ENCODE assay signal across 16 cellular contexts in genomic region chr4:54677416-54677815, GRCh38. TPM values are rescaled to one million over a fixed set of nuclear protein-coding genes. Genes with fewer than 3 reads are reported as not detected.
DNase-seq lines count a peak whose midpoint lies in the region; TF ChIP-seq lines count a peak whose summit lies in the region.
"Had no signal": no experiment of that assay in that cellular context is flagged by ENCODE, and none has a peak within 500 bp of the region (broad histone marks: within the 10 kb centered on the region; RNA-seq: fewer than 3 reads in every experiment).

No MANE protein-coding gene starts in this region.

- no peak overlapping the region for H3K4me3 ChIP-seq in endodermal cell (ENCODE audit: low read length)
- H3K4me3 ChIP-seq: SJCRH30 had no signal

- DNase-seq in OCI-M1 (lab: John Stamatoyannopoulos, UW), result peak; percentile 39
- peak; percentile 69 for DNase-seq in endodermal cell
- no peak for DNase-seq in progenitor cell of endocrine pancreas (ENCODE audit: low spot score, unreplicated experiment)
- DNase-seq in type B pancreatic cell (ENCODE audit: extremely low spot score, unreplicated experiment), result no peak
- no peak for DNase-seq in NCI-H345 (lab: John Stamatoyannopoulos, UW)
- no peak for DNase-seq in GOT3 (lab: John Stamatoyannopoulos, UW)
- DNase-seq: Karpas-422; NCI-H1105; NCI-H187; NCI-H446; NK-92 treated with Interleukin-12 subunit alpha and Interleukin-12 subunit beta, amount 100 ng/mL, for 24 hours; PC-3; SJCRH30; SW 1271 had no signal

- no peak overlapping the region for H3K4me3 Mint-ChIP-seq in endodermal cell
- no peak overlapping the region for H3K4me3 Mint-ChIP-seq in progenitor cell of endocrine pancreas (ENCODE audit: low read depth)
- H3K4me3 Mint-ChIP-seq in type B pancreatic cell, result no peak overlapping the region
- H3K4me3 Mint-ChIP-seq: CD14-positive monocyte had no signal

- 92% methylated on average over 3 of the region's 3 CpGs; no CpG with 5 or more reads in 1 of the 2 experiments for WGBS in endodermal cell (ENCODE audit: insufficient coverage in 1 of 2, insufficient read length in 1 of 2), 2 experiments

- no peak overlapping the region for H3K9ac ChIP-seq in endodermal cell (ENCODE audit: extremely low read depth, low read length, poor library complexity, severe bottlenecking)

- H3K27me3 Mint-ChIP-seq in endodermal cell (ENCODE audit: insufficient read depth), result no peaks in the 10 kb centered on the region
- no peaks in the 10 kb centered on the region for H3K27me3 Mint-ChIP-seq in progenitor cell of endocrine pancreas
- no peaks in the 10 kb centered on the region for H3K27me3 Mint-ChIP-seq in type B pancreatic cell

- no peak overlapping the region for H3K27ac ChIP-seq in endodermal cell (ENCODE audit: low read depth, low read length)
- H3K27ac ChIP-seq: SJCRH30 had no signal

- peaks cover 32% of the 10 kb centered on the region for H3K36me3 Mint-ChIP-seq in endodermal cell (ENCODE audit: low read depth)
- H3K36me3 Mint-ChIP-seq in progenitor cell of endocrine pancreas (ENCODE audit: insufficient read depth), result peaks cover 5% of the 10 kb centered on the region
- no peaks in the 10 kb centered on the region for H3K36me3 Mint-ChIP-seq in type B pancreatic cell
- H3K36me3 Mint-ChIP-seq: CD14-positive monocyte had no signal

- 0 out of 3 replicates have a peak, but pooled peaks have one; percentile 8 for TF ChIP-seq CTCF in GM12872 (IDR thresholded peaks at IDR 0.05; ENCODE audit: insufficient read depth, low read depth, low read length)
- peak; percentile 75 for TF ChIP-seq CTCF in endodermal cell (conservative IDR thresholded peaks at IDR 0.05)
- peak; percentile 23 for TF ChIP-seq CTCF in progenitor cell of endocrine pancreas (IDR thresholded peaks at IDR 0.05; ENCODE audit: unreplicated experiment)
- TF ChIP-seq CTCF in type B pancreatic cell (conservative IDR thresholded peaks at IDR 0.05), result no peak

- H3K27ac Mint-ChIP-seq in endodermal cell (no peak overlapping the region), progenitor cell of endocrine pancreas (no peak overlapping the region), type B pancreatic cell (no peak overlapping the region)
- H3K27ac Mint-ChIP-seq: CD14-positive monocyte had no signal

- peaks cover 25% of the 10 kb centered on the region for H3K4me1 ChIP-seq in endodermal cell (ENCODE audit: control insufficient read depth, insufficient read depth, low read length)
- H3K4me1 ChIP-seq: SJCRH30 had no signal

- no peaks in the 10 kb centered on the region for H3K27me3 ChIP-seq in endodermal cell (ENCODE audit: control insufficient read depth, insufficient read depth, low read length, poor library complexity, severe bottlenecking)
- H3K27me3 ChIP-seq: SJCRH30 had no signal

- no peaks in the 10 kb centered on the region for H3K9me3 Mint-ChIP-seq in endodermal cell
- H3K9me3 Mint-ChIP-seq in progenitor cell of endocrine pancreas (ENCODE audit: low read depth), result peaks cover 10% of the 10 kb centered on the region
- H3K9me3 Mint-ChIP-seq in type B pancreatic cell, result no peaks in the 10 kb centered on the region

- H3K36me3 ChIP-seq in endodermal cell (ENCODE audit: control insufficient read depth, insufficient read depth, low read length), result peaks cover 31% of the 10 kb centered on the region
- H3K36me3 ChIP-seq: SJCRH30 had no signal

- H3K9me3 ChIP-seq in endodermal cell (ENCODE audit: control insufficient read depth, low read length), result peaks cover 9% of the 10 kb centered on the region
- H3K9me3 ChIP-seq: SJCRH30 had no signal

- peaks cover 54% of the 10 kb centered on the region for H3K4me1 Mint-ChIP-seq in endodermal cell
- peaks cover 13% of the 10 kb centered on the region for H3K4me1 Mint-ChIP-seq in progenitor cell of endocrine pancreas (ENCODE audit: low read depth)
- H3K4me1 Mint-ChIP-seq in type B pancreatic cell (ENCODE audit: unreplicated experiment), result peaks cover 10% of the 10 kb centered on the region

RNA-seq across cellular contexts. Expression of gene KIT, which starts 19.7 kb away (rescaled TPM):
- total RNA-seq in endodermal cell, result 100 to 1,000 TPM; 135 to 167 TPM
- polyA plus RNA-seq in endodermal cell (2013, experiment 1 of 2), result 42.0 TPM
- 40.5 TPM for polyA plus RNA-seq in endodermal cell (2013, experiment 2 of 2)
- total RNA-seq in progenitor cell of endocrine pancreas, result 20.7 and 20.9 TPM in 2 replicates
- total RNA-seq in type B pancreatic cell (ENCODE audit: low replicate concordance), result 5.5 and 19.5 TPM in 2 replicates
- total RNA-seq: PC-3 had no signal
- polyA plus RNA-seq: CD14-positive monocyte had no signal

Comparison
In these comparisons a context has a peak if more than half of its experiments do, and no peak if none do; other contexts are left out.
1. DNase-seq: peak in OCI-M1 (single experiment) and endodermal cell (single experiment); none in progenitor cell of endocrine pancreas (single experiment), type B pancreatic cell (single experiment), NCI-H345 (single experiment) and GOT3 (single experiment).